Comparison of ENCODE assay signal across 2 cellular contexts in the genomic region with DNA sequence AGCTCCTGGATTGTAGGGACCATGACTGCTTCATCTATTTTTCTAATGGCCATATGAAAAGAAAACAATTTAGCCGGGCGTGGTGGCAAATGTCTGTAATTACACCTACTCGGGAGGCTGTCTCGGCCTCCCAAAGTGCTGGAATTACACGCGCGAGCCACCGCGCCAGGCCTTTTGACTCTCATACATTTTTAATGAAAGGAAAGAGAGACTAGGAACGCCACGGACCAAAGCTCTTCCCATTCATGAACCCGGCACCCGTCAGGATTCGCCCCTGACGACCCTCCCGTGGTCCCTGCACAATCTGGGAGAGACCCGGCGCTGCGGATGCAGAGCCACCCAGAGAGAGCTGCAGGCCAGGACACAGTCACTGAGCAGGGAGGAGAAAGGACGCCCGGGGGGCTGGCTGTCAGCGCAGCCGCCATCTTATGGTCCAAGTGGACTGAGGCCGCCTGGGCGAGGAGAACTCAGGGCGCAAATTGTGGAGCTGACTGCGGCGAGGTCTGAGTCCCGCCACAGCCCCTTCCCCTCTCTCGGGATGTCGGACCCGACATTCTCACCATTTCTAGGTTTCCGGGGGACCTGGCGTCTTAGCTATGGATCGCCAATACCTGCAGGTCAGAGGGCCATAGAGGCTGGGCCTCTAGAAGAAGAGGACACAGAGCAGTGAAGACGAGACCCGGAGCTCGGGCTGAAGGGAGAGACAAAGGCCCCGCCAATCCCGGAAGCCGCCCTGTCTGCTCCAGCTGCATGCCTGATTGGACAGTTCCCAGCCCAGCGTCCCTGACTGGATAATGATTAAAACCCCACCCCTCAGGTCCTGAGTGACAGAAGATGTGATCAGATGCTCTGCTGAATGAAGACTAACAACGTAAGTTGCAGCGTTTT.
A peak's percentile ranks its signal among the peaks of the same experiment; 100 is the strongest.
TF ChIP-seq lines count a peak whose summit lies in the region.

A gene (minus strand): TSS at position 705 of the 888 bp plus-strand sequence. CDS start 142 bp downstream, at position 563.

TF ChIP-seq in GM23338, 12 proteins besides CTCF, POLR2A, EP300 and RAD21:
- TF ChIP-seq, protein P1, sequence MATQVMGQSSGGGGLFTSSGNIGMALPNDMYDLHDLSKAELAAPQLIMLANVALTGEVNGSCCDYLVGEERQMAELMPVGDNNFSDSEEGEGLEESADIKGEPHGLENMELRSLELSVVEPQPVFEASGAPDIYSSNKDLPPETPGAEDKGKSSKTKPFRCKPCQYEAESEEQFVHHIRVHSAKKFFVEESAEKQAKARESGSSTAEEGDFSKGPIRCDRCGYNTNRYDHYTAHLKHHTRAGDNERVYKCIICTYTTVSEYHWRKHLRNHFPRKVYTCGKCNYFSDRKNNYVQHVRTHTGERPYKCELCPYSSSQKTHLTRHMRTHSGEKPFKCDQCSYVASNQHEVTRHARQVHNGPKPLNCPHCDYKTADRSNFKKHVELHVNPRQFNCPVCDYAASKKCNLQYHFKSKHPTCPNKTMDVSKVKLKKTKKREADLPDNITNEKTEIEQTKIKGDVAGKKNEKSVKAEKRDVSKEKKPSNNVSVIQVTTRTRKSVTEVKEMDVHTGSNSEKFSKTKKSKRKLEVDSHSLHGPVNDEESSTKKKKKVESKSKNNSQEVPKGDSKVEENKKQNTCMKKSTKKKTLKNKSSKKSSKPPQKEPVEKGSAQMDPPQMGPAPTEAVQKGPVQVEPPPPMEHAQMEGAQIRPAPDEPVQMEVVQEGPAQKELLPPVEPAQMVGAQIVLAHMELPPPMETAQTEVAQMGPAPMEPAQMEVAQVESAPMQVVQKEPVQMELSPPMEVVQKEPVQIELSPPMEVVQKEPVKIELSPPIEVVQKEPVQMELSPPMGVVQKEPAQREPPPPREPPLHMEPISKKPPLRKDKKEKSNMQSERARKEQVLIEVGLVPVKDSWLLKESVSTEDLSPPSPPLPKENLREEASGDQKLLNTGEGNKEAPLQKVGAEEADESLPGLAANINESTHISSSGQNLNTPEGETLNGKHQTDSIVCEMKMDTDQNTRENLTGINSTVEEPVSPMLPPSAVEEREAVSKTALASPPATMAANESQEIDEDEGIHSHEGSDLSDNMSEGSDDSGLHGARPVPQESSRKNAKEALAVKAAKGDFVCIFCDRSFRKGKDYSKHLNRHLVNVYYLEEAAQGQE (IDR thresholded peaks at IDR 0.05; ENCODE audit: unreplicated experiment), result no peak
- TF ChIP-seq, protein P2, sequence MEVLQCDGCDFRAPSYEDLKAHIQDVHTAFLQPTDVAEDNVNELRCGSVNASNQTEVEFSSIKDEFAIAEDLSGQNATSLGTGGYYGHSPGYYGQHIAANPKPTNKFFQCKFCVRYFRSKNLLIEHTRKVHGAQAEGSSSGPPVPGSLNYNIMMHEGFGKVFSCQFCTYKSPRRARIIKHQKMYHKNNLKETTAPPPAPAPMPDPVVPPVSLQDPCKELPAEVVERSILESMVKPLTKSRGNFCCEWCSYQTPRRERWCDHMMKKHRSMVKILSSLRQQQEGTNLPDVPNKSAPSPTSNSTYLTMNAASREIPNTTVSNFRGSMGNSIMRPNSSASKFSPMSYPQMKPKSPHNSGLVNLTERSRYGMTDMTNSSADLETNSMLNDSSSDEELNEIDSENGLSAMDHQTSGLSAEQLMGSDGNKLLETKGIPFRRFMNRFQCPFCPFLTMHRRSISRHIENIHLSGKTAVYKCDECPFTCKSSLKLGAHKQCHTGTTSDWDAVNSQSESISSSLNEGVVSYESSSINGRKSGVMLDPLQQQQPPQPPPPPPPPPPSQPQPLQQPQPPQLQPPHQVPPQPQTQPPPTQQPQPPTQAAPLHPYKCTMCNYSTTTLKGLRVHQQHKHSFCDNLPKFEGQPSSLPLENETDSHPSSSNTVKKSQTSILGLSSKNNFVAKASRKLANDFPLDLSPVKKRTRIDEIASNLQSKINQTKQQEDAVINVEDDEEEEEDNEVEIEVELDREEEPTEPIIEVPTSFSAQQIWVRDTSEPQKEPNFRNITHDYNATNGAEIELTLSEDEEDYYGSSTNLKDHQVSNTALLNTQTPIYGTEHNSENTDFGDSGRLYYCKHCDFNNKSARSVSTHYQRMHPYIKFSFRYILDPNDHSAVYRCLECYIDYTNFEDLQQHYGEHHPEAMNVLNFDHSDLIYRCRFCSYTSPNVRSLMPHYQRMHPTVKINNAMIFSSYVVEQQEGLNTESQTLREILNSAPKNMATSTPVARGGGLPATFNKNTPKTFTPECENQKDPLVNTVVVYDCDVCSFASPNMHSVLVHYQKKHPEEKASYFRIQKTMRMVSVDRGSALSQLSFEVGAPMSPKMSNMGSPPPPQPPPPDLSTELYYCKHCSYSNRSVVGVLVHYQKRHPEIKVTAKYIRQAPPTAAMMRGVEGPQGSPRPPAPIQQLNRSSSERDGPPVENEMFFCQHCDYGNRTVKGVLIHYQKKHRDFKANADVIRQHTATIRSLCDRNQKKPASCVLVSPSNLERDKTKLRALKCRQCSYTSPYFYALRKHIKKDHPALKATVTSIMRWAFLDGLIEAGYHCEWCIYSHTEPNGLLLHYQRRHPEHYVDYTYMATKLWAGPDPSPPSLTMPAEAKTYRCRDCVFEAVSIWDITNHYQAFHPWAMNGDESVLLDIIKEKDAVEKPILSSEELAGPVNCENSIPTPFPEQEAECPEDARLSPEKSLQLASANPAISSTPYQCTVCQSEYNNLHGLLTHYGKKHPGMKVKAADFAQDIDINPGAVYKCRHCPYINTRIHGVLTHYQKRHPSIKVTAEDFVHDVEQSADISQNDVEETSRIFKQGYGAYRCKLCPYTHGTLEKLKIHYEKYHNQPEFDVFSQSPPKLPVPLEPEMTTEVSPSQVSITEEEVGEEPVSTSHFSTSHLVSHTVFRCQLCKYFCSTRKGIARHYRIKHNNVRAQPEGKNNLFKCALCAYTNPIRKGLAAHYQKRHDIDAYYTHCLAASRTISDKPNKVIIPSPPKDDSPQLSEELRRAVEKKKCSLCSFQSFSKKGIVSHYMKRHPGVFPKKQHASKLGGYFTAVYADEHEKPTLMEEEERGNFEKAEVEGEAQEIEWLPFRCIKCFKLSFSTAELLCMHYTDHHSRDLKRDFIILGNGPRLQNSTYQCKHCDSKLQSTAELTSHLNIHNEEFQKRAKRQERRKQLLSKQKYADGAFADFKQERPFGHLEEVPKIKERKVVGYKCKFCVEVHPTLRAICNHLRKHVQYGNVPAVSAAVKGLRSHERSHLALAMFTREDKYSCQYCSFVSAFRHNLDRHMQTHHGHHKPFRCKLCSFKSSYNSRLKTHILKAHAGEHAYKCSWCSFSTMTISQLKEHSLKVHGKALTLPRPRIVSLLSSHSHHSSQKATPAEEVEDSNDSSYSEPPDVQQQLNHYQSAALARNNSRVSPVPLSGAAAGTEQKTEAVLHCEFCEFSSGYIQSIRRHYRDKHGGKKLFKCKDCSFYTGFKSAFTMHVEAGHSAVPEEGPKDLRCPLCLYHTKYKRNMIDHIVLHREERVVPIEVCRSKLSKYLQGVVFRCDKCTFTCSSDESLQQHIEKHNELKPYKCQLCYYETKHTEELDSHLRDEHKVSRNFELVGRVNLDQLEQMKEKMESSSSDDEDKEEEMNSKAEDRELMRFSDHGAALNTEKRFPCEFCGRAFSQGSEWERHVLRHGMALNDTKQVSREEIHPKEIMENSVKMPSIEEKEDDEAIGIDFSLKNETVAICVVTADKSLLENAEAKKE (CRISPR knock-in tag; IDR thresholded peaks at IDR 0.05), result 0 out of 2 replicates have a peak, but pooled peaks have one; percentile 59
- TF ChIP-seq POLR2AphosphoS5 (IDR thresholded peaks at IDR 0.05; ENCODE audit: low read depth) (peak; percentile 89), EZH2 (IDR thresholded peaks at IDR 0.05; ENCODE audit: low read depth, unreplicated experiment) (no peak)

TF ChIP-seq in K562, 482 proteins besides CTCF, POLR2A, EP300 and RAD21 (continues in another document):
- TF ChIP-seq PHF8 (IDR thresholded peaks at IDR 0.05; ENCODE audit: borderline replicate concordance, low read length) (peak; percentile 90), TEAD4 (IDR thresholded peaks at IDR 0.05; ENCODE audit: low read length) (peak; percentile 29; the same call in 1 of the 2 replicates), TEAD4 (CRISPR knock-in tag; IDR thresholded peaks at IDR 0.05; ENCODE audit: borderline replicate concordance) (no peak), POLR2G (IDR thresholded peaks at IDR 0.05; ENCODE audit: low read depth, low read length) (peak; percentile 81), HDAC1 (IDR thresholded peaks at IDR 0.05) (0 out of 4 replicates have a peak, but pooled peaks of 1 of the 2 experiments have one; percentile 42), GTF2E2 (tag; IDR thresholded peaks at IDR 0.05) (peak; percentile 73; the same call in 1 of the 2 replicates), RBBP5 (IDR thresholded peaks at IDR 0.05; ENCODE audit: borderline replicate concordance, insufficient read depth, low read length, poor library complexity, severe bottlenecking) (peak; percentile 84), SUPT5H (IDR thresholded peaks at IDR 0.05) (peak; percentile 89), MAFK (IDR thresholded peaks at IDR 0.05; ENCODE audit: low read length) (no peak), TEAD1 (CRISPR knock-in tag; IDR thresholded peaks at IDR 0.05) (no peak), ZNF197 (CRISPR knock-in tag; IDR thresholded peaks at IDR 0.05; ENCODE audit: low read depth) (no peak)
- TF ChIP-seq, protein P3, sequence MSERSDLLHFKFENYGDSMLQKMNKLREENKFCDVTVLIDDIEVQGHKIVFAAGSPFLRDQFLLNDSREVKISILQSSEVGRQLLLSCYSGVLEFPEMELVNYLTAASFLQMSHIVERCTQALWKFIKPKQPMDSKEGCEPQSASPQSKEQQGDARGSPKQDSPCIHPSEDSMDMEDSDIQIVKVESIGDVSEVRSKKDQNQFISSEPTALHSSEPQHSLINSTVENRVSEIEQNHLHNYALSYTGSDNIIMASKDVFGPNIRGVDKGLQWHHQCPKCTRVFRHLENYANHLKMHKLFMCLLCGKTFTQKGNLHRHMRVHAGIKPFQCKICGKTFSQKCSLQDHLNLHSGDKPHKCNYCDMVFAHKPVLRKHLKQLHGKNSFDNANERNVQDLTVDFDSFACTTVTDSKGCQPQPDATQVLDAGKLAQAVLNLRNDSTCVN (CRISPR knock-in tag; IDR thresholded peaks at IDR 0.05), result no peak
- TF ChIP-seq, protein P4, sequence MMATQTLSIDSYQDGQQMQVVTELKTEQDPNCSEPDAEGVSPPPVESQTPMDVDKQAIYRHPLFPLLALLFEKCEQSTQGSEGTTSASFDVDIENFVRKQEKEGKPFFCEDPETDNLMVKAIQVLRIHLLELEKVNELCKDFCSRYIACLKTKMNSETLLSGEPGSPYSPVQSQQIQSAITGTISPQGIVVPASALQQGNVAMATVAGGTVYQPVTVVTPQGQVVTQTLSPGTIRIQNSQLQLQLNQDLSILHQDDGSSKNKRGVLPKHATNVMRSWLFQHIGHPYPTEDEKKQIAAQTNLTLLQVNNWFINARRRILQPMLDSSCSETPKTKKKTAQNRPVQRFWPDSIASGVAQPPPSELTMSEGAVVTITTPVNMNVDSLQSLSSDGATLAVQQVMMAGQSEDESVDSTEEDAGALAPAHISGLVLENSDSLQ (IDR thresholded peaks at IDR 0.05), result peak; percentile 98
- TF ChIP-seq, protein P5, sequence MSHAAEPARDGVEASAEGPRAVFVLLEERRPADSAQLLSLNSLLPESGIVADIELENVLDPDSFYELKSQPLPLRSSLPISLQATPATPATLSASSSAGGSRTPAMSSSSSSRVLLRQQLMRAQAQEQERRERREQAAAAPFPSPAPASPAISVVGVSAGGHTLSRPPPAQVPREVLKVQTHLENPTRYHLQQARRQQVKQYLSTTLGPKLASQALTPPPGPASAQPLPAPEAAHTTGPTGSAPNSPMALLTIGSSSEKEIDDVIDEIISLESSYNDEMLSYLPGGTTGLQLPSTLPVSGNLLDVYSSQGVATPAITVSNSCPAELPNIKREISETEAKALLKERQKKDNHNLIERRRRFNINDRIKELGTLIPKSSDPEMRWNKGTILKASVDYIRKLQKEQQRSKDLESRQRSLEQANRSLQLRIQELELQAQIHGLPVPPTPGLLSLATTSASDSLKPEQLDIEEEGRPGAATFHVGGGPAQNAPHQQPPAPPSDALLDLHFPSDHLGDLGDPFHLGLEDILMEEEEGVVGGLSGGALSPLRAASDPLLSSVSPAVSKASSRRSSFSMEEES (CRISPR knock-in tag; IDR thresholded peaks at IDR 0.05), result no peak
- TF ChIP-seq, protein P6, sequence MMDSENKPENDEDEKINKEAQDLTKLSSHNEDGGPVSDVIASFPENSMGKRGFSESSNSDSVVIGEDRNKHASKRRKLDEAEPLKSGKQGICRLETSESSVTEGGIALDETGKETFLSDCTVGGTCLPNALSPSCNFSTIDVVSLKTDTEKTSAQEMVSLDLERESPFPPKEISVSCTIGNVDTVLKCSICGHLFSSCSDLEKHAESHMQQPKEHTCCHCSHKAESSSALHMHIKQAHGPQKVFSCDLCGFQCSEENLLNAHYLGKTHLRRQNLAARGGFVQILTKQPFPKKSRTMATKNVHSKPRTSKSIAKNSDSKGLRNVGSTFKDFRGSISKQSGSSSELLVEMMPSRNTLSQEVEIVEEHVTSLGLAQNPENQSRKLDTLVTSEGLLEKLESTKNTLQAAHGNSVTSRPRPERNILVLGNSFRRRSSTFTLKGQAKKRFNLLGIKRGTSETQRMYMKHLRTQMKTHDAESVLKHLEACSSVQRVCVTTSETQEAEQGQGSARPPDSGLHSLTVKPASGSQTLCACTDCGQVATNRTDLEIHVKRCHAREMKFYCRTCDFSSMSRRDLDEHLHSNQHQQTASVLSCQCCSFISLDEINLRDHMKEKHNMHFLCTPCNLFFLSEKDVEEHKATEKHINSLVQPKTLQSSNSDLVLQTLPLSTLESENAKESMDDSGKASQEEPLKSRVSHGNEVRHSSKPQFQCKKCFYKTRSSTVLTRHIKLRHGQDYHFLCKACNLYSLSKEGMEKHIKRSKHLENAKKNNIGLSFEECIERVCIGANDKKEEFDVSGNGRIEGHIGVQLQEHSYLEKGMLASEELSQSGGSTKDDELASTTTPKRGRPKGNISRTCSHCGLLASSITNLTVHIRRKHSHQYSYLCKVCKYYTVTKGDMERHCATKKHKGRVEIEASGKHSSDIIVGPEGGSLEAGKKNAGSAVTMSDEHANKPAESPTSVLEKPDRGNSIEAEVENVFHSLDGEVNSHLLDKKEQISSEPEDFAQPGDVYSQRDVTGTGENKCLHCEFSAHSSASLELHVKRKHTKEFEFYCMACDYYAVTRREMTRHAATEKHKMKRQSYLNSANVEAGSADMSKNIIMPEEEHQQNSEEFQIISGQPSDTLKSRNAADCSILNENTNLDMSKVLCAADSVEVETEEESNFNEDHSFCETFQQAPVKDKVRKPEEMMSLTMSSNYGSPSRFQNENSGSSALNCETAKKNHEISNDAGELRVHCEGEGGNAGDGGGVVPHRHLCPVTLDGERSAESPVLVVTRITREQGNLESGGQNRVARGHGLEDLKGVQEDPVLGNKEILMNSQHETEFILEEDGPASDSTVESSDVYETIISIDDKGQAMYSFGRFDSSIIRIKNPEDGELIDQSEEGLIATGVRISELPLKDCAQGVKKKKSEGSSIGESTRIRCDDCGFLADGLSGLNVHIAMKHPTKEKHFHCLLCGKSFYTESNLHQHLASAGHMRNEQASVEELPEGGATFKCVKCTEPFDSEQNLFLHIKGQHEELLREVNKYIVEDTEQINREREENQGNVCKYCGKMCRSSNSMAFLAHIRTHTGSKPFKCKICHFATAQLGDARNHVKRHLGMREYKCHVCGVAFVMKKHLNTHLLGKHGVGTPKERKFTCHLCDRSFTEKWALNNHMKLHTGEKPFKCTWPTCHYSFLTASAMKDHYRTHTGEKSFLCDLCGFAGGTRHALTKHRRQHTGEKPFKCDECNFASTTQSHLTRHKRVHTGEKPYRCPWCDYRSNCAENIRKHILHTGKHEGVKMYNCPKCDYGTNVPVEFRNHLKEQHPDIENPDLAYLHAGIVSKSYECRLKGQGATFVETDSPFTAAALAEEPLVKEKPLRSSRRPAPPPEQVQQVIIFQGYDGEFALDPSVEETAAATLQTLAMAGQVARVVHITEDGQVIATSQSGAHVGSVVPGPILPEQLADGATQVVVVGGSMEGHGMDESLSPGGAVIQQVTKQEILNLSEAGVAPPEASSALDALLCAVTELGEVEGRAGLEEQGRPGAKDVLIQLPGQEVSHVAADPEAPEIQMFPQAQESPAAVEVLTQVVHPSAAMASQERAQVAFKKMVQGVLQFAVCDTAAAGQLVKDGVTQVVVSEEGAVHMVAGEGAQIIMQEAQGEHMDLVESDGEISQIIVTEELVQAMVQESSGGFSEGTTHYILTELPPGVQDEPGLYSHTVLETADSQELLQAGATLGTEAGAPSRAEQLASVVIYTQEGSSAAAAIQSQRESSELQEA (IDR thresholded peaks at IDR 0.05; ENCODE audit: low read depth), result no peak
